Comparison of ENCODE assay signal across 8 cellular contexts in genomic region chr9:34562136-34562745, GRCh38. TPM values are rescaled to one million over a fixed set of nuclear protein-coding genes. Genes with fewer than 3 reads are reported as not detected.
A peak's percentile ranks its signal among the peaks of the same experiment; 100 is the strongest.
DNase-seq lines count a peak whose midpoint lies in the region; TF ChIP-seq lines count a peak whose summit lies in the region.

No MANE protein-coding gene starts in this region.

- H2BK15ac ChIP-seq in mesenchymal stem cell (ENCODE audit: low read depth, poor library complexity, severe bottlenecking), result no peak overlapping the region

- DNase-seq in CD14-positive monocyte (ENCODE audit: low spot score) (no peak), GM20000 (ENCODE audit: low spot score) (no peak), ascending aorta (ENCODE audit: low spot score in 2 of 2) (no peak), mesothelial cell of epicardium (ENCODE audit: low spot score in 2 of 2, unreplicated experiment in 2 of 2) (no peak), NCI-H2081 (lab: John Stamatoyannopoulos, UW) (no peak), cerebellar nuclear complex (lab: John Stamatoyannopoulos, UW) (no peak), mesenchymal stem cell (no peak)
- no peak for DNase-seq in central memory CD4-positive, alpha-beta T cell

- H3K27me3 Mint-ChIP-seq in CD14-positive monocyte (ENCODE audit: low read depth in 3 of 3) (peaks cover 27 to 37% (median 32%) of the 10 kb centered on the region in 3 donors), mesothelial cell of epicardium (ENCODE audit: low read depth) (peaks cover 32% of the 10 kb centered on the region)

- H3K36me3 Mint-ChIP-seq in CD14-positive monocyte (no peaks in the 10 kb centered on the region), mesothelial cell of epicardium (peaks cover 5% of the 10 kb centered on the region)

- WGBS in mesenchymal stem cell, result 69% methylated on average over 7 of the region's 7 CpGs

- TF ChIP-seq CTCF in CD14-positive monocyte (IDR thresholded peaks at IDR 0.05), result peak; percentile 77
- peak; percentile 41 for TF ChIP-seq CTCF in GM20000 (IDR thresholded peaks at IDR 0.05; ENCODE audit: extremely low read depth, missing control alignments)
- peak in 2 of 3 experiments; percentile 24 to 30 for TF ChIP-seq CTCF in ascending aorta (IDR thresholded peaks at IDR 0.05)
- peak; percentile 72 for TF ChIP-seq CTCF in mesothelial cell of epicardium (IDR thresholded peaks at IDR 0.05; ENCODE audit: unreplicated experiment)

- no peak overlapping the region for H3K4me3 ChIP-seq in ascending aorta
- no peak overlapping the region for H3K4me3 ChIP-seq in mesenchymal stem cell (ENCODE audit: insufficient read depth in 1 of 2, low read depth in 1 of 2, low read length in 2 of 2)

- H3K4me1 Mint-ChIP-seq in CD14-positive monocyte (no peaks in the 10 kb centered on the region), mesothelial cell of epicardium (peaks cover 29% of the 10 kb centered on the region)

- no peak overlapping the region for H3K23ac ChIP-seq in mesenchymal stem cell (ENCODE audit: low read length in 2 of 2)

- no peak overlapping the region for H3K14ac ChIP-seq in mesenchymal stem cell (ENCODE audit: low read length in 2 of 2)

- no peak overlapping the region for H4K91ac ChIP-seq in mesenchymal stem cell (ENCODE audit: low read length)

- no peak overlapping the region for H3K27ac Mint-ChIP-seq in CD14-positive monocyte
- no peak overlapping the region for H3K27ac Mint-ChIP-seq in mesothelial cell of epicardium

- H2AK5ac ChIP-seq in mesenchymal stem cell (ENCODE audit: low read length, severe bottlenecking), result no peak overlapping the region

- no peak overlapping the region for H2BK120ac ChIP-seq in mesenchymal stem cell (ENCODE audit: low read depth, low read length)

- no peak overlapping the region for H3K9ac ChIP-seq in mesenchymal stem cell (ENCODE audit: low read length)

- no peaks in the 10 kb centered on the region for H3K9me3 ChIP-seq in ascending aorta
- H3K9me3 ChIP-seq in mesenchymal stem cell (ENCODE audit: control insufficient read depth, low read length), result peaks cover 7% of the 10 kb centered on the region

- H3K4me3 Mint-ChIP-seq in CD14-positive monocyte, result no peak overlapping the region
- no peak overlapping the region for H3K4me3 Mint-ChIP-seq in mesothelial cell of epicardium

- no peaks in the 10 kb centered on the region for H3K27me3 ChIP-seq in ascending aorta
- H3K27me3 ChIP-seq in mesenchymal stem cell (ENCODE audit: control insufficient read depth in 1 of 2, insufficient read depth in 1 of 2, low read length in 2 of 2), result peaks cover 35 to 98% of the 10 kb centered on the region in 2 experiments

- no peak overlapping the region for H3K18ac ChIP-seq in mesenchymal stem cell (ENCODE audit: low read depth in 1 of 2, low read length in 2 of 2)

- no peak overlapping the region for H3K27ac ChIP-seq in ascending aorta
- no peak overlapping the region for H3K27ac ChIP-seq in mesenchymal stem cell (ENCODE audit: low read length, poor library complexity, severe bottlenecking)

- no peak overlapping the region for H2BK12ac ChIP-seq in mesenchymal stem cell (ENCODE audit: low read length in 2 of 2)

- no peak overlapping the region for H2AFZ ChIP-seq in mesenchymal stem cell (ENCODE audit: low read depth, low read length)

- no peaks in the 10 kb centered on the region for H3K79me1 ChIP-seq in mesenchymal stem cell (replicated peaks; ENCODE audit: low read length, poor library complexity, severe bottlenecking)

- no peak overlapping the region for H3K4me2 ChIP-seq in mesenchymal stem cell (ENCODE audit: low read length, poor library complexity, severe bottlenecking)

- H3K4ac ChIP-seq in mesenchymal stem cell (ENCODE audit: low read depth in 1 of 2, low read length in 2 of 2), result no peak overlapping the region

- peaks cover 0 to 10% (median 7%) of the 10 kb centered on the region in 7 donors for H3K9me3 Mint-ChIP-seq in CD14-positive monocyte
- H3K9me3 Mint-ChIP-seq in mesothelial cell of epicardium, result peaks cover 3% of the 10 kb centered on the region

- H2BK5ac ChIP-seq in mesenchymal stem cell (ENCODE audit: low read depth, low read length, poor library complexity, severe bottlenecking), result no peak overlapping the region

- H3K36me3 ChIP-seq in ascending aorta, result no peaks in the 10 kb centered on the region
- no peaks in the 10 kb centered on the region for H3K36me3 ChIP-seq in mesenchymal stem cell (ENCODE audit: control insufficient read depth in 1 of 2, insufficient read depth in 2 of 2, low read depth in 1 of 2, low read length in 2 of 2)

- no peaks in the 10 kb centered on the region for H3K4me1 ChIP-seq in ascending aorta
- peaks cover 10% of the 10 kb centered on the region for H3K4me1 ChIP-seq in mesenchymal stem cell (ENCODE audit: control insufficient read depth, insufficient read depth, low read depth, low read length)

- intact Hi-C loops in CD14-positive monocyte (cut with micrococcal nuclease) (no loop called here), ascending aorta (cut with DNase I) (no loop called here)

- no peak overlapping the region for H4K8ac ChIP-seq in mesenchymal stem cell (ENCODE audit: low read length)

RNA-seq across cellular contexts. Expression of gene CNTFR, which starts 27.3 kb away (rescaled TPM):
- polyA plus RNA-seq in CD14-positive monocyte, result not detected
- total RNA-seq in ascending aorta (4.7 TPM), mesothelial cell of epicardium (25.9 to 28.9 TPM (median 27.0 TPM) in 3 replicates)
- 0.03 TPM for polyA plus RNA-seq in mesenchymal stem cell (2013, experiment 1 of 2)
- 0.01 TPM for polyA plus RNA-seq in mesenchymal stem cell (2013, experiment 2 of 2)

RNA-seq across cellular contexts. Expression of gene ENHO, which starts 39.5 kb away (rescaled TPM):
- polyA plus RNA-seq in CD14-positive monocyte, result 1 to 10 TPM; 2.3 to 3.2 TPM
- not detected for total RNA-seq in ascending aorta
- 0.96 to 1.1 TPM (median 1.0 TPM) in 3 replicates for total RNA-seq in mesothelial cell of epicardium
- polyA plus RNA-seq in mesenchymal stem cell (2013, experiment 1 of 2), result 0.43 TPM
- polyA plus RNA-seq in mesenchymal stem cell (2013, experiment 2 of 2), result 0.37 TPM

RNA-seq across cellular contexts. Expression of gene RPP25L, which starts 49.7 kb away (rescaled TPM):
- polyA plus RNA-seq in CD14-positive monocyte, result 10 to 100 TPM; 39.4 to 42.3 TPM
- total RNA-seq in ascending aorta (7.2 TPM), mesothelial cell of epicardium (20.2 to 24.6 TPM (median 24.5 TPM) in 3 replicates)
- 22.9 TPM for polyA plus RNA-seq in mesenchymal stem cell (2013, experiment 1 of 2)
- polyA plus RNA-seq in mesenchymal stem cell (2013, experiment 2 of 2), result 22.5 TPM

RNA-seq across cellular contexts. Expression of gene DCTN3, which starts 58.1 kb away (rescaled TPM):
- 100 to 1,000 TPM; 143 to 174 TPM for polyA plus RNA-seq in CD14-positive monocyte
- 31.7 TPM for total RNA-seq in ascending aorta
- total RNA-seq in mesothelial cell of epicardium, result 76.7 to 80.1 TPM (median 77.1 TPM) in 3 replicates
- polyA plus RNA-seq in mesenchymal stem cell (2013, experiment 1 of 2), result 96.8 TPM
- 99.4 TPM for polyA plus RNA-seq in mesenchymal stem cell (2013, experiment 2 of 2)

Comparison
In these comparisons a context has a peak if more than half of its experiments do, and no peak if none do; other contexts are left out.
1. CTCF ChIP-seq: peak in every context shown above with its lines; median percentile 77 in CD14-positive monocyte; 72 in mesothelial cell of epicardium; 41 in GM20000; 27 in ascending aorta.